ENCODE assay signal across 9 cellular contexts in the genomic region with DNA sequence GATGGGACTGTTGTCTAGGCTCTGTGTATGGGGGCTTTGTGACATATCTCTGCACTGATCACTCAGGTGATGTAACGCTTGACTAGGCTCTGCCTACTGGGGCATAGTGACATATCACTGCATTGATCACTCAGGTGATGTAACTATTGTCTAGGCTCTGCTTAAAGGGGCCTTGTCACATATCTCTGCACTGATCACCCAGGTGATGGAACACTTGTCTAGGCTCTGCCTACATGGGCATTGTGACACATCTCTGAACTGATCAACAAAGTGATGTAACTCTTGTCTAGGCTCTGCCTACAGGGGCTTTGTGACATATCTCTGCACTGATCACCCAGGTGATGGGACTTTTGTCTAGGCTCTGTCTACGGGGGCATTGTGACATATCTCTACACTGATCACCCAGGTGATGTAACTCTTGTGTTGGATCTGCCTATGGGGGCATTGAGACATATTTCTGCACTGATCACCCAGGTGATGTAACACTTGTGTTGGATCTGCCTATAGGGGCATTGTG. TPM values are rescaled to one million over a fixed set of nuclear protein-coding genes. Genes with fewer than 3 reads are reported as not detected.
"Had no signal": no experiment of that assay in that cellular context is flagged by ENCODE, and none has a peak within 500 bp of the region (broad histone marks: within the 10 kb centered on the region; RNA-seq: fewer than 3 reads in every experiment).

No MANE protein-coding gene starts in this region.

RNA-seq across cellular contexts. Expression of a gene that starts 57.5 kb away (rescaled TPM):
- total RNA-seq: activated naive CD8-positive, alpha-beta T cell treated with anti-CD3 and anti-CD28 coated beads, Interleukin-2, amount 10 ng/mL, durations not matched to agents 7 days and 5 days; activated T-cell treated with anti-CD3 and anti-CD28 coated beads, Interleukin-2, amount 50 U/mL, for 4 hours; ascending aorta; cardiac muscle cell; Peyer's patch; Right ventricle myocardium superior; SJCRH30; T-helper 2 cell treated with Interferon-gamma antibody and Interleukin-4, amounts not matched to agents 100 ng/mL and 5 ng/mL, for 36 hours had no signal
- polyA plus RNA-seq: cardiac muscle cell, SK-N-SH had no signal
